11 cellular contexts compared by ENCODE assay signal in genomic region chr15:101514318-101514717, GRCh38. TPM values are rescaled to one million over a fixed set of nuclear protein-coding genes. Genes with fewer than 3 reads are reported as not detected.
"Had no signal": no experiment of that assay in that cellular context is flagged by ENCODE, and none has a peak within 500 bp of the region (broad histone marks: within the 10 kb centered on the region; RNA-seq: fewer than 3 reads in every experiment).

No MANE protein-coding gene starts in this region.

- H3K27ac ChIP-seq: GM23248, KMS-11 had no signal

- DNase-seq: GM23248, GOT3, H7, HFFc6, IMR-90, KBM-7 had no signal

- H2AFZ ChIP-seq: GM23248 had no signal

- H3K4me1 ChIP-seq: HAP-1 had no signal

- H3K27ac Mint-ChIP-seq: HFFc6 had no signal

- ATAC-seq: HCT116 had no signal

- H3K4me3 Mint-ChIP-seq: HFFc6 had no signal

- H3K36me3 ChIP-seq: HAP-1 had no signal

- H3K9ac ChIP-seq: GM23248, KMS-11 had no signal

- FAIRE-seq: HTR-8/SVneo had no signal

- H3K4me2 ChIP-seq: KMS-11 had no signal

- H3K4me3 ChIP-seq: GM23248, HAP-1 had no signal

RNA-seq across cellular contexts. Expression of gene PCSK6, which starts 24.8 kb away (rescaled TPM):
- total RNA-seq: GM23248, H4, HFFc6, IMR-90 had no signal
- polyA plus RNA-seq: IMR-90 had no signal
